ENCODE assay signal across 9 cellular contexts in the genomic region with DNA sequence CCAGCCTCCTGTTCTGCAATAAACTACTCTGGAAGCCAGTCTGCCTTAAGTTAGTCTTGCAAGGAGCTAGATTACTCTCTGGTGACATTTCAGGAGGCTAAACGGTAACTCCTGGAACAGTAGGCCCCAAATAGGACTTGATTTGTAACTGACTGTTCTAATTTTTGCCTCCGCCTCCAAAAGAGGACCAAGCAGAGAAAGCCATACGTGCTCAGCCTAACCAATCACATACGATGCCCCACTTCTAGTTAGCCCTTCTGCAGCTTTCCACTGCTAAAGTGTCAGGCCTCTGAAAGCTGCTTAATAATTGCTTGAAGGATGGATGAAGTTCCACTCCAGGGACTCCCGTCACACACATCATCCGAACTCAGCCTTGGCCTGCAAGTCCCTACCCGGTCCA. TPM values are rescaled to one million over a fixed set of nuclear protein-coding genes. Genes with fewer than 3 reads are reported as not detected.
A peak's percentile ranks its signal among the peaks of the same experiment; 100 is the strongest.
DNase-seq lines count a peak whose midpoint lies in the region; ATAC-seq and TF ChIP-seq lines count a peak whose summit lies in the region.
"Had no signal": no experiment of that assay in that cellular context is flagged by ENCODE, and none has a peak within 500 bp of the region (broad histone marks: within the 10 kb centered on the region; RNA-seq: fewer than 3 reads in every experiment).

No MANE protein-coding gene starts in this region.

- H3K4me1 ChIP-seq in heart left ventricle (peaks cover 0 to 32% (median 17%) of the 10 kb centered on the region in 12 donors), iPS-18a (ENCODE audit: control insufficient read depth, low read depth, low read length) (no peaks in the 10 kb centered on the region)

- H3K27ac Mint-ChIP-seq in activated naive CD8-positive, alpha-beta T cell treated with anti-CD3 and anti-CD28 coated beads, Interleukin-2, amount 10 ng/mL, durations not matched to agents 7 days and 5 days, result peak overlapping the region; percentile 96
- peak overlapping the region; percentile 98 for H3K27ac Mint-ChIP-seq in stimulated activated naive B cell treated with anti-CD40 and anti-IgM and Interleukin-4, amounts not matched to agents 10 μg/mL and 1 μg/mL and 100 μg/mL, for 72 hours

- peaks cover 18% of the 10 kb centered on the region for H3K36me3 Mint-ChIP-seq in activated naive CD8-positive, alpha-beta T cell treated with anti-CD3 and anti-CD28 coated beads, Interleukin-2, amount 10 ng/mL, durations not matched to agents 7 days and 5 days
- peaks cover 24 to 35% of the 10 kb centered on the region in 2 donors for H3K36me3 Mint-ChIP-seq in stimulated activated naive B cell treated with anti-CD40 and anti-IgM and Interleukin-4, amounts not matched to agents 10 μg/mL and 1 μg/mL and 100 μg/mL, for 72 hours

- DNase-seq in heart left ventricle (no peak), Right ventricle myocardium superior (no peak), DMS153 (lab: John Stamatoyannopoulos, UW) (no peak), iPS-NIHi7 (ENCODE audit: extremely low spot score) (no peak)
- DNase-seq in activated naive CD8-positive, alpha-beta T cell treated with anti-CD3 and anti-CD28 coated beads, Interleukin-2, amount 10 ng/mL, durations not matched to agents 7 days and 5 days, result no peak
- no peak for DNase-seq in stimulated activated naive B cell treated with anti-CD40 and anti-IgM and Interleukin-4, amounts not matched to agents 10 μg/mL and 1 μg/mL and 100 μg/mL, for 72 hours
- DNase-seq: left cardiac atrium had no signal

- H3K36me3 ChIP-seq in heart left ventricle, result peaks cover 0 to 31% (median 23%) of the 10 kb centered on the region in 9 donors
- H3K36me3 ChIP-seq in iPS-18a (ENCODE audit: control insufficient read depth, low read depth, low read length), result peaks cover 11% of the 10 kb centered on the region

- peaks cover 1% of the 10 kb centered on the region for H3K9me3 Mint-ChIP-seq in activated naive CD8-positive, alpha-beta T cell treated with anti-CD3 and anti-CD28 coated beads, Interleukin-2, amount 10 ng/mL, durations not matched to agents 7 days and 5 days
- H3K9me3 Mint-ChIP-seq in stimulated activated naive B cell treated with anti-CD40 and anti-IgM and Interleukin-4, amounts not matched to agents 10 μg/mL and 1 μg/mL and 100 μg/mL, for 72 hours, result no peaks in the 10 kb centered on the region

- H3K27me3 ChIP-seq in heart left ventricle (no peaks in the 10 kb centered on the region), iPS-18a (ENCODE audit: control insufficient read depth, insufficient read depth, low read length) (no peaks in the 10 kb centered on the region)

- peaks cover 21% of the 10 kb centered on the region for H3K4me1 Mint-ChIP-seq in activated naive CD8-positive, alpha-beta T cell treated with anti-CD3 and anti-CD28 coated beads, Interleukin-2, amount 10 ng/mL, durations not matched to agents 7 days and 5 days
- H3K4me1 Mint-ChIP-seq in stimulated activated naive B cell treated with anti-CD40 and anti-IgM and Interleukin-4, amounts not matched to agents 10 μg/mL and 1 μg/mL and 100 μg/mL, for 72 hours, result peaks cover 24 to 46% of the 10 kb centered on the region in 2 donors

- peak overlapping the region; percentile 76 to 97 (median 90) for H3K27ac ChIP-seq in heart left ventricle
- H3K27ac ChIP-seq in iPS-18a (ENCODE audit: low read length), result no peak overlapping the region

- H3K9me3 ChIP-seq in heart left ventricle (no peaks in the 10 kb centered on the region), iPS-18a (ENCODE audit: control insufficient read depth, low read depth, low read length) (no peaks in the 10 kb centered on the region)

- no peak for TF ChIP-seq CTCF in heart left ventricle (IDR thresholded peaks at IDR 0.05)

- H3K4me3 ChIP-seq in heart left ventricle (peak overlapping the region; percentile 79 to 98 (median 89)), iPS-18a (ENCODE audit: low read length) (peak overlapping the region; percentile 89)

- peak overlapping the region; percentile 88 for H3K4me3 Mint-ChIP-seq in activated naive CD8-positive, alpha-beta T cell treated with anti-CD3 and anti-CD28 coated beads, Interleukin-2, amount 10 ng/mL, durations not matched to agents 7 days and 5 days
- H3K4me3 Mint-ChIP-seq in stimulated activated naive B cell treated with anti-CD40 and anti-IgM and Interleukin-4, amounts not matched to agents 10 μg/mL and 1 μg/mL and 100 μg/mL, for 72 hours, result peak overlapping the region; percentile 91 to 98

- WGBS in heart left ventricle, 4 donors, result 11 to 12% (median 12%) methylated on average over 7 of the region's 7 CpGs

- intact Hi-C loops in heart left ventricle (cut with DNase I) (loop anchor here in 6 of 10 donors (1.0 to 10.0 kb wide), 6 partner anchors 36 to 136 kb away; a partner anchor contains a TSS), Right ventricle myocardium superior (cut with DNase I) (loop anchor here (2.0 kb wide), 1 partner anchor 40 kb away; a partner anchor contains a TSS)

- H3K27me3 Mint-ChIP-seq in activated naive CD8-positive, alpha-beta T cell treated with anti-CD3 and anti-CD28 coated beads, Interleukin-2, amount 10 ng/mL, durations not matched to agents 7 days and 5 days, result no peaks in the 10 kb centered on the region
- H3K27me3 Mint-ChIP-seq in stimulated activated naive B cell treated with anti-CD40 and anti-IgM and Interleukin-4, amounts not matched to agents 10 μg/mL and 1 μg/mL and 100 μg/mL, for 72 hours, result no peaks in the 10 kb centered on the region

- peak overlapping the region; percentile 76 for H3K9ac ChIP-seq in iPS-18a (ENCODE audit: low read length)

- TF ChIP-seq POLR2A in heart left ventricle (IDR thresholded peaks at IDR 0.05), result no peak

- POLR2A ChIA-PET in activated naive CD8-positive, alpha-beta T cell treated with anti-CD3 and anti-CD28 coated beads, Interleukin-2, amount 10 ng/mL, durations not matched to agents 7 days and 5 days (lab: Charles Lee), result interaction anchor here (1.1 to 1.2 kb wide), 2 partner anchors 122 to 927 kb away, joined by 3 to 4 read pairs; no protein-coding TSS in a partner anchor

- ATAC-seq in heart left ventricle (no peak), Right ventricle myocardium superior (ENCODE audit: poor library complexity) (no peak), HG02623 (IDR thresholded peaks at IDR 0.05; ENCODE audit: unreplicated experiment) (no peak)
- no peak for ATAC-seq in activated naive CD8-positive, alpha-beta T cell treated with anti-CD3 and anti-CD28 coated beads, Interleukin-2, amount 10 ng/mL, durations not matched to agents 7 days and 5 days (ENCODE audit: low read depth)
- no peak for ATAC-seq in stimulated activated naive B cell treated with anti-CD40 and anti-IgM and Interleukin-4, amounts not matched to agents 10 μg/mL and 1 μg/mL and 100 μg/mL, for 72 hours (replicated peaks)

RNA-seq across cellular contexts. Expression of a gene that starts 0.7 kb away (rescaled TPM):
- total RNA-seq in heart left ventricle (10 to 100 TPM in 7 of 9 donors, 1 to 10 TPM in 2; 7.0 to 15.3 (median 11.4) TPM), Right ventricle myocardium superior (8.4 TPM)
- polyA plus RNA-seq in heart left ventricle, result 1 to 10 TPM in 1 of 2 donors, under 1 TPM in 1; 0.80 to 2.4 TPM
- 10 to 100 TPM; 14.7 to 15.2 TPM for total RNA-seq in activated naive CD8-positive, alpha-beta T cell treated with anti-CD3 and anti-CD28 coated beads, Interleukin-2, amount 10 ng/mL, durations not matched to agents 7 days and 5 days

RNA-seq across cellular contexts. Expression of a gene that starts 10.4 kb away (rescaled TPM):
- total RNA-seq in heart left ventricle (1 to 10 TPM in 6 of 9 donors, under 1 TPM in 1, not detected in 2; 0.91 to 3.7 (median 1.5) TPM), Right ventricle myocardium superior (0.91 TPM)
- polyA plus RNA-seq in heart left ventricle, result 1 to 10 TPM; 1.0 to 1.3 TPM
- 1 to 10 TPM; 1.5 to 2.4 TPM for total RNA-seq in activated naive CD8-positive, alpha-beta T cell treated with anti-CD3 and anti-CD28 coated beads, Interleukin-2, amount 10 ng/mL, durations not matched to agents 7 days and 5 days

RNA-seq across cellular contexts. Expression of a gene that starts 39.1 kb away (rescaled TPM):
- total RNA-seq in heart left ventricle (10 to 100 TPM; 20.1 to 47.9 (median 38.0) TPM), Right ventricle myocardium superior (23.0 TPM)
- polyA plus RNA-seq in heart left ventricle, result 1 to 10 TPM; 3.6 to 4.6 TPM
- 10 to 100 TPM; 58.2 to 67.1 TPM for total RNA-seq in activated naive CD8-positive, alpha-beta T cell treated with anti-CD3 and anti-CD28 coated beads, Interleukin-2, amount 10 ng/mL, durations not matched to agents 7 days and 5 days

RNA-seq across cellular contexts. Expression of a gene that starts 49.9 kb away (rescaled TPM):
- 10 to 100 TPM; 13.3 to 30.1 (median 20.3) TPM for total RNA-seq in heart left ventricle
- polyA plus RNA-seq in heart left ventricle, result 1 to 10 TPM; 3.4 to 4.9 TPM
- total RNA-seq in Right ventricle myocardium superior, result 18.1 TPM
- 10 to 100 TPM; 50.7 to 55.9 TPM for total RNA-seq in activated naive CD8-positive, alpha-beta T cell treated with anti-CD3 and anti-CD28 coated beads, Interleukin-2, amount 10 ng/mL, durations not matched to agents 7 days and 5 days
